Comparison of ENCODE assay signal across 8 cellular contexts in genomic region chr20:5205348-5206210, GRCh38.
DNase-seq lines count a peak whose midpoint lies in the region; ATAC-seq and TF ChIP-seq lines count a peak whose summit lies in the region.

No MANE protein-coding gene starts in this region.

- peak; percentile 98 for TF ChIP-seq CTCF in OCI-LY7 (conservative IDR thresholded peaks at IDR 0.05; ENCODE audit: low read length)
- TF ChIP-seq CTCF in esophagus muscularis mucosa (IDR thresholded peaks at IDR 0.05) = peak; percentile 71 to 92 (median 71)

- H3K4me3 Mint-ChIP-seq in natural killer cell treated with Interleukin-12 subunit alpha and Interleukin-12 subunit beta and Interleukin-15 and Interleukin-18, amount 100 ng/mL, for 72 hours = no peak overlapping the region
- H3K4me3 Mint-ChIP-seq in stimulated activated naive B cell treated with anti-CD40 and anti-IgM and Interleukin-4, amounts not matched to agents 10 μg/mL and 1 μg/mL and 100 μg/mL, for 72 hours = no peak overlapping the region

- intact Hi-C loops in OCI-LY7 (cut with micrococcal nuclease; ENCODE audit: unreplicated experiment) (loop anchor here (1.0 to 10.0 kb wide), 2 partner anchors 243 to 461 kb away; no protein-coding TSS in a partner anchor), esophagus muscularis mucosa (cut with DNase I) (loop anchor here (10.0 kb wide), 1 partner anchor 239 kb away; no protein-coding TSS in a partner anchor)

- no peaks in the 10 kb centered on the region for H3K79me2 ChIP-seq in OCI-LY7 (ENCODE audit: insufficient read depth, low read depth, low read length)

- ATAC-seq in GM21515 (IDR thresholded peaks at IDR 0.05; ENCODE audit: unreplicated experiment) = peak; percentile 80
- peak; percentile 89 to 90 for ATAC-seq in natural killer cell treated with Interleukin-12 subunit alpha and Interleukin-12 subunit beta and Interleukin-15 and Interleukin-18, amount 100 ng/mL, for 72 hours
- ATAC-seq in stimulated activated naive B cell treated with anti-CD40 and anti-IgM and Interleukin-4, amounts not matched to agents 10 μg/mL and 1 μg/mL and 100 μg/mL, for 72 hours (replicated peaks) = peak; percentile 99 to 100

- H3K27ac ChIP-seq in OCI-LY7 (ENCODE audit: low read depth, low read length, poor library complexity, severe bottlenecking) = no peak overlapping the region
- no peak overlapping the region for H3K27ac ChIP-seq in esophagus muscularis mucosa (replicated peaks in 1 of 4)

- no peak for TF ChIP-seq POLR2A in esophagus muscularis mucosa (IDR thresholded peaks at IDR 0.05; ENCODE audit: low read depth)

- H4K20me1 ChIP-seq in OCI-LY7 (ENCODE audit: insufficient read depth, low read length) = no peaks in the 10 kb centered on the region

- no peak for TF ChIP-seq EP300 in esophagus muscularis mucosa (IDR thresholded peaks at IDR 0.05)

- H2AFZ ChIP-seq in OCI-LY7 (ENCODE audit: low read length) = no peak overlapping the region

- H3K4me1 Mint-ChIP-seq in natural killer cell treated with Interleukin-12 subunit alpha and Interleukin-12 subunit beta and Interleukin-15 and Interleukin-18, amount 100 ng/mL, for 72 hours (ENCODE audit: low read depth in 2 of 2) = no peaks in the 10 kb centered on the region
- peaks cover 0 to 2% of the 10 kb centered on the region in 2 donors for H3K4me1 Mint-ChIP-seq in stimulated activated naive B cell treated with anti-CD40 and anti-IgM and Interleukin-4, amounts not matched to agents 10 μg/mL and 1 μg/mL and 100 μg/mL, for 72 hours

- H3K9me3 Mint-ChIP-seq in natural killer cell treated with Interleukin-12 subunit alpha and Interleukin-12 subunit beta and Interleukin-15 and Interleukin-18, amount 100 ng/mL, for 72 hours = no peaks in the 10 kb centered on the region
- H3K9me3 Mint-ChIP-seq in stimulated activated naive B cell treated with anti-CD40 and anti-IgM and Interleukin-4, amounts not matched to agents 10 μg/mL and 1 μg/mL and 100 μg/mL, for 72 hours = no peaks in the 10 kb centered on the region

- BruUV-seq in OCI-LY7 (replicated peaks; lab: Mats Ljungman, UMichigan) = no TSS peak

- H3K9me2 ChIP-seq in OCI-LY7 (ENCODE audit: insufficient read depth, low read length) = no peaks in the 10 kb centered on the region

- no peak overlapping the region for H3K27ac Mint-ChIP-seq in natural killer cell treated with Interleukin-12 subunit alpha and Interleukin-12 subunit beta and Interleukin-15 and Interleukin-18, amount 100 ng/mL, for 72 hours
- H3K27ac Mint-ChIP-seq in stimulated activated naive B cell treated with anti-CD40 and anti-IgM and Interleukin-4, amounts not matched to agents 10 μg/mL and 1 μg/mL and 100 μg/mL, for 72 hours = no peak overlapping the region

- H3K4me3 ChIP-seq in OCI-LY7 (ENCODE audit: low read depth, low read length, poor library complexity, severe bottlenecking) (no peak overlapping the region), esophagus muscularis mucosa (no peak overlapping the region)

- H3K36me3 ChIP-seq in OCI-LY7 (ENCODE audit: insufficient read depth, low read length) (no peaks in the 10 kb centered on the region), esophagus muscularis mucosa (peaks cover 0 to 18% (median 9%) of the 10 kb centered on the region in 4 donors)

- H3K9me3 ChIP-seq in OCI-LY7 (ENCODE audit: low read length) (no peaks in the 10 kb centered on the region), esophagus muscularis mucosa (no peaks in the 10 kb centered on the region)

- H3K27me3 Mint-ChIP-seq in natural killer cell treated with Interleukin-12 subunit alpha and Interleukin-12 subunit beta and Interleukin-15 and Interleukin-18, amount 100 ng/mL, for 72 hours = no peaks in the 10 kb centered on the region
- no peaks in the 10 kb centered on the region for H3K27me3 Mint-ChIP-seq in stimulated activated naive B cell treated with anti-CD40 and anti-IgM and Interleukin-4, amounts not matched to agents 10 μg/mL and 1 μg/mL and 100 μg/mL, for 72 hours

- CTCF ChIA-PET in OCI-LY7 (lab: Charles Lee; ENCODE audit: unreplicated experiment) = interaction anchor here (1.2 to 1.9 kb wide), 3 partner anchors 13 to 79 kb away, joined by 6 to 9 read pairs (median 9); partner anchors contain the start of gene CDS2

- POLR2A ChIA-PET in OCI-LY7 (lab: Charles Lee) = interaction anchor here (0.6 to 0.7 kb wide), 2 partner anchors 90 to 165 kb away, joined by 4 to 8 read pairs; no protein-coding TSS in a partner anchor

- DNase-seq in DMS114 treated with DMSO at 0.1 percent for 48 hours (lab: John Stamatoyannopoulos, UW; ENCODE audit: unreplicated experiment) = peak; percentile 69
- DNase-seq in HuH-7 (ENCODE audit: low spot score) = peak; percentile 91
- peak; percentile 75 for DNase-seq in OCI-LY7 (ENCODE audit: low spot score)
- DNase-seq in activated T-cell treated with anti-CD3 and anti-CD28 coated beads for 24 hours (ENCODE audit: low read depth) = peak; percentile 61
- no peak for DNase-seq in esophagus muscularis mucosa (ENCODE audit: extremely low spot score)
- DNase-seq in natural killer cell treated with Interleukin-12 subunit alpha and Interleukin-12 subunit beta and Interleukin-15 and Interleukin-18, amount 100 ng/mL, for 72 hours (ENCODE audit: low spot score) = peak; percentile 81
- DNase-seq in stimulated activated naive B cell treated with anti-CD40 and anti-IgM and Interleukin-4, amounts not matched to agents 10 μg/mL and 1 μg/mL and 100 μg/mL, for 72 hours = peak; percentile 56

- H3K36me3 Mint-ChIP-seq in natural killer cell treated with Interleukin-12 subunit alpha and Interleukin-12 subunit beta and Interleukin-15 and Interleukin-18, amount 100 ng/mL, for 72 hours = no peaks in the 10 kb centered on the region
- peaks cover 12 to 21% of the 10 kb centered on the region in 2 donors for H3K36me3 Mint-ChIP-seq in stimulated activated naive B cell treated with anti-CD40 and anti-IgM and Interleukin-4, amounts not matched to agents 10 μg/mL and 1 μg/mL and 100 μg/mL, for 72 hours

- H3K27me3 ChIP-seq in esophagus muscularis mucosa = no peaks in the 10 kb centered on the region

- H3K4me2 ChIP-seq in OCI-LY7 (ENCODE audit: low read length) = no peak overlapping the region

- H3K4me1 ChIP-seq in OCI-LY7 (ENCODE audit: insufficient read depth, low read length, poor library complexity, severe bottlenecking) = no peaks in the 10 kb centered on the region
- H3K4me1 ChIP-seq in esophagus muscularis mucosa = peaks cover 0 to 9% (median 7%) of the 10 kb centered on the region in 4 donors

- WGBS in esophagus muscularis mucosa = 35% methylated on average over 10 of the region's 10 CpGs
